ENCODE assay signal across 29 cellular contexts in the genomic region with DNA sequence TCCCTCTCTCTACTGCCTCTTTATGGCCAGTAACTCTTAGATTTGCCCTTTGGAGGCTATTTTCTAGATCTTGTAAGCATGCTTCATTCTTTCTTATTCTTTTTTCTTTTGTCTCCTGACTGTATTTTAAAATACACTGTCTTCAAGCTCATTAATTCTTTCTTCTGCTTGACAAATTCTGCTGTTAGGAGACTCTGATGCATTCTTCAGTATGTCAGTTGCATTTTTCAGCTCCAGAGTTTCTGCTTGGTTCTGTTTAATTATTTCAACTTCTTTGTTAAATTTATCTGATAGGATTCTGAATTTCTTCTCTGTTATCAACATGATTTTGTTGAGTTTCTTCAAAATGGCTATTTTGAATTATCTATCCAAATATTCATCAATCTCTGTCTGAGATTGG.
"Had no signal": no experiment of that assay in that cellular context is flagged by ENCODE, and none has a peak within 500 bp of the region (broad histone marks: within the 10 kb centered on the region; RNA-seq: fewer than 3 reads in every experiment).

No MANE protein-coding gene starts in this region.

- H3K27me3 ChIP-seq: stomach, suprapubic skin, testis, thyroid gland, tibial artery, tibial nerve, transverse colon, upper lobe of right lung, uterus, vagina had no signal

- H3K36me3 ChIP-seq: thoracic aorta, upper lobe of right lung, uterus had no signal

- H3K4me3 Mint-ChIP-seq: stimulated activated effector memory CD8-positive, alpha-beta T cell treated with anti-CD3 and anti-CD28 coated beads, Interleukin-12 subunit alpha, Interleukin-12 subunit beta, amount 100 ng/mL, for 72 hours; stimulated activated memory B cell treated with anti-CD40 and anti-IgM and Interleukin-4, amounts not matched to agents 10 μg/mL and 1 μg/mL and 100 μg/mL, for 72 hours; stimulated activated naive B cell treated with anti-CD40 and anti-IgM and Interleukin-4, amounts not matched to agents 10 μg/mL and 1 μg/mL and 100 μg/mL, for 72 hours; stimulated activated naive CD8-positive, alpha-beta T cell treated with anti-CD3 and anti-CD28 coated beads, Interleukin-15, amount 100 ng/mL, for 72 hours; stimulated activated naive CD8-positive, alpha-beta T cell treated with anti-CD3 and anti-CD28 coated beads, Interleukin-15, Interleukin-2, amounts not matched to agents 100 ng/mL and 50 ng/mL, for 24 hours; type B pancreatic cell had no signal

- H3K27ac ChIP-seq: stomach, suprapubic skin, testis, thoracic aorta, thyroid gland, tibial artery, tibial nerve, transverse colon, upper lobe of left lung, upper lobe of right lung, uterus, vagina had no signal

- H3K9me3 Mint-ChIP-seq: stimulated activated effector memory CD8-positive, alpha-beta T cell treated with anti-CD3 and anti-CD28 coated beads, Interleukin-12 subunit alpha, Interleukin-12 subunit beta, amount 100 ng/mL, for 72 hours had no signal

- H3K27me3 Mint-ChIP-seq: stimulated activated memory B cell treated with anti-CD40 and anti-IgM and Interleukin-4, amounts not matched to agents 10 μg/mL and 1 μg/mL and 100 μg/mL, for 72 hours; stimulated activated naive B cell treated with anti-CD40 and anti-IgM and Interleukin-4, amounts not matched to agents 10 μg/mL and 1 μg/mL and 100 μg/mL, for 72 hours; stimulated activated naive CD8-positive, alpha-beta T cell treated with anti-CD3 and anti-CD28 coated beads, Interleukin-15, amount 100 ng/mL, for 72 hours; stimulated activated naive CD8-positive, alpha-beta T cell treated with anti-CD3 and anti-CD28 coated beads, Interleukin-15, Interleukin-2, amounts not matched to agents 100 ng/mL and 50 ng/mL, for 24 hours; type B pancreatic cell had no signal

- H3K4me1 ChIP-seq: stomach, suprapubic skin, testis, thyroid gland, tibial artery, tibial nerve, transverse colon, upper lobe of left lung, upper lobe of right lung, uterus, vagina had no signal

- H3K4me3 ChIP-seq: stomach, suprapubic skin, testis, thoracic aorta, thyroid gland, tibial artery, tibial nerve, transverse colon, upper lobe of left lung, upper lobe of right lung, uterus, vagina had no signal

- DNase-seq: stimulated activated CD4-positive, alpha-beta T cell treated with anti-CD3 and anti-CD28 coated beads, Interleukin-2, amount 100 ng/mL, for 48 hours; stimulated activated CD4-positive, alpha-beta T cell treated with anti-CD3 and anti-CD28 coated beads, Interleukin-4, amount 100 ng/mL, for 1 hour; stimulated activated CD4-positive, alpha-beta T cell treated with anti-CD3 and anti-CD28 coated beads, Interleukin-4, amount 100 ng/mL, for 24 hours; stimulated activated CD4-positive, alpha-beta T cell treated with anti-CD3 and anti-CD28 coated beads, Interleukin-4, amount 100 ng/mL, for 4 hours; stimulated activated CD8-positive, alpha-beta memory T cell treated with anti-CD3 and anti-CD28 coated beads, Interleukin-4, amount 100 ng/mL, for 48 hours; stimulated activated naive B cell treated with anti-CD40 and anti-IgM and Interleukin-4, amounts not matched to agents 10 μg/mL and 1 μg/mL and 100 μg/mL, for 72 hours; stimulated activated naive CD4-positive, alpha-beta T cell; stimulated activated naive CD4-positive, alpha-beta T cell treated with Interleukin-2 at 50 U/mL for 16 hours; stimulated activated naive CD8-positive, alpha-beta T cell treated with anti-CD3 and anti-CD28 coated beads, Interleukin-15, amount 100 ng/mL, for 72 hours; stimulated activated naive CD8-positive, alpha-beta T cell treated with anti-CD3 and anti-CD28 coated beads, Interleukin-15, Interleukin-2, amounts not matched to agents 100 U/mL and 50 U/mL, for 24 hours; stomach; substantia nigra; testis; thyroid gland; tibial artery; transverse colon; trophoblast cell; upper lobe of left lung; upper lobe of right lung; uterus had no signal

- ATAC-seq: stimulated activated effector memory CD8-positive, alpha-beta T cell treated with anti-CD3 and anti-CD28 coated beads, Interleukin-12 subunit alpha, Interleukin-12 subunit beta, amount 100 ng/mL, for 72 hours; stimulated activated memory B cell treated with anti-CD40 and anti-IgM and Interleukin-4, amounts not matched to agents 10 μg/mL and 1 μg/mL and 100 μg/mL, for 72 hours; stimulated activated naive B cell treated with anti-CD40 and anti-IgM and Interleukin-4, amounts not matched to agents 10 μg/mL and 1 μg/mL and 100 μg/mL, for 72 hours; stimulated activated naive CD8-positive, alpha-beta T cell treated with anti-CD3 and anti-CD28 coated beads, Interleukin-15, amount 100 ng/mL, for 72 hours; stimulated activated naive CD8-positive, alpha-beta T cell treated with anti-CD3 and anti-CD28 coated beads, Interleukin-15, Interleukin-2, amounts not matched to agents 100 U/mL and 50 U/mL, for 24 hours; upper lobe of right lung had no signal

- FAIRE-seq: urothelium cell line had no signal

- H3K27ac Mint-ChIP-seq: stimulated activated effector memory CD8-positive, alpha-beta T cell treated with anti-CD3 and anti-CD28 coated beads, Interleukin-12 subunit alpha, Interleukin-12 subunit beta, amount 100 ng/mL, for 72 hours; stimulated activated memory B cell treated with anti-CD40 and anti-IgM and Interleukin-4, amounts not matched to agents 10 μg/mL and 1 μg/mL and 100 μg/mL, for 72 hours; stimulated activated naive B cell treated with anti-CD40 and anti-IgM and Interleukin-4, amounts not matched to agents 10 μg/mL and 1 μg/mL and 100 μg/mL, for 72 hours; stimulated activated naive CD8-positive, alpha-beta T cell treated with anti-CD3 and anti-CD28 coated beads, Interleukin-15, Interleukin-2, amounts not matched to agents 100 ng/mL and 50 ng/mL, for 24 hours; type B pancreatic cell had no signal

- H3K9me3 ChIP-seq: suprapubic skin, testis, thoracic aorta, thyroid gland, tibial artery, upper lobe of left lung, upper lobe of right lung, uterus, vagina had no signal
